1 cellular context compared by ENCODE assay signal in the genomic region with DNA sequence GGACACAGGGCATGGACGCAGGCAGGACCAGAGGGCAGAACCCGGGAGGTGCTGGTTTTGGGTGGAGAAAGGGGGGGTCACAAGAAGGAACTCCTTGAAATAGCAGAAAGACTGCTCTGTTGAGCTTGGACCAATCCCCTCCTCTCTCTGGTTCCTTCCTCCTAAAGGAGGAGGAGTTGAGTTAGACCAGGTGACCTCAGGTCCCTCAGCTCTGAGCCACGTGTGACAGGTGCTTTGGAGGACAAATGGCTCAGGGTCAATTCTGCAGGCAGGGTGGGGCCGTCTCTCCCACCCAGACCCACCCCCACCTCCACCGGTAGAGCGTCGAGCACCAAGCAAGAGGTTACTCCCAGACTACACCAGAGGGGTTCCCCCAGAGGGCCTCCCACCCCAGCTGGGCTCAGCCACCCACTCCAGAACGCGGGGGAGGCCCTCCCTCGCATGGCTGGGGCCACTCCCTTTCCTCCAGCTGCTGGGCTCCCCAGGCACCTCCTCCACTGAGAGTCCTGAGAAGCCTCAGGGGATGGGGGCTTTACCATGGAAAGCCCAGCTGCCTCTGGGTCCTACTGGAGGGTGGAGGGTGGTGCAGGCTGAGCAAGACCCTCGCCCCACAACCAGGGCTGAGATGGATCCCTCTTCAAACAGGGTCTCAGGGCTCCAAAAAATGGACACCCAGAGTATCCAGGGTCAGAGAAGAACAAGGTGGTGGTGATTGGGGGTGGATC.
TF ChIP-seq lines count a peak whose summit lies in the region.

No MANE protein-coding gene starts in this region.

TF ChIP-seq in endothelial cell of umbilical vein, 7 proteins besides CTCF, POLR2A, EP300 and RAD21 (continued from another document):
- no peak for TF ChIP-seq JUN (IDR thresholded peaks at IDR 0.05; ENCODE audit: borderline replicate concordance, insufficient read depth, insufficient read length, low read depth)
- no peak for TF ChIP-seq POLR2AphosphoS5 (IDR thresholded peaks at IDR 0.05; ENCODE audit: insufficient read depth, low read depth, low read length)
- TF ChIP-seq FOS (IDR thresholded peaks at IDR 0.05; ENCODE audit: borderline replicate concordance, insufficient read depth, low read length), result no peak
- no peak for TF ChIP-seq GATA2 (IDR thresholded peaks at IDR 0.05; ENCODE audit: insufficient read depth, insufficient read length, low read depth, low read length)
- TF ChIP-seq, protein P1, sequence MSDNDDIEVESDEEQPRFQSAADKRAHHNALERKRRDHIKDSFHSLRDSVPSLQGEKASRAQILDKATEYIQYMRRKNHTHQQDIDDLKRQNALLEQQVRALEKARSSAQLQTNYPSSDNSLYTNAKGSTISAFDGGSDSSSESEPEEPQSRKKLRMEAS (IDR thresholded peaks at IDR 0.05; ENCODE audit: insufficient read depth, insufficient read length), result no peak
TF ChIP-seq in endothelial cell of umbilical vein: peak in this region for 0.
